In genomic region chr1:159005676-159006075, GRCh38 we compare ENCODE assay signal across 9 cellular contexts. TPM values are rescaled to one million over a fixed set of nuclear protein-coding genes. Genes with fewer than 3 reads are reported as not detected.
DNase-seq lines count a peak whose midpoint lies in the region; ATAC-seq and TF ChIP-seq lines count a peak whose summit lies in the region.
"Had no signal": no experiment of that assay in that cellular context is flagged by ENCODE, and none has a peak within 500 bp of the region (broad histone marks: within the 10 kb centered on the region; RNA-seq: fewer than 3 reads in every experiment).

No MANE protein-coding gene starts in this region.

- H3K4me3 ChIP-seq in SJCRH30 (peak overlapping the region; percentile 37), parathyroid adenoma (ENCODE audit: low read depth, low read length) (no peak overlapping the region)

- no peak for TF ChIP-seq CTCF in parathyroid adenoma (IDR thresholded peaks at IDR 0.05)

- no peak for ATAC-seq in GM21825 (IDR thresholded peaks at IDR 0.05; ENCODE audit: unreplicated experiment)

- peak; percentile 20 to 51 for DNase-seq in SJCRH30
- peak; percentile 22 for DNase-seq in germinal center (ENCODE audit: low spot score)
- DNase-seq in NCI-H2227 treated with DMSO at 0.1 percent for 48 hours (lab: John Stamatoyannopoulos, UW), result no peak
- no peak for DNase-seq in NOMO-1 treated with DMSO at 0.1 percent for 48 hours (lab: John Stamatoyannopoulos, UW; ENCODE audit: unreplicated experiment)
- no peak for DNase-seq in stimulated activated CD4-positive, alpha-beta T cell treated with anti-CD3 and anti-CD28 coated beads, Interleukin-4, amount 100 ng/mL, for 4 hours
- DNase-seq: activated T-cell treated with anti-CD3 and anti-CD28 coated beads for 4 hours had no signal

- H3K27me3 ChIP-seq in SJCRH30, result no peaks in the 10 kb centered on the region
- H3K27me3 ChIP-seq in parathyroid adenoma (ENCODE audit: control insufficient read depth, insufficient read depth, low read length), result no peaks in the 10 kb centered on the region

- H3K27ac ChIP-seq in SJCRH30 (peak overlapping the region; percentile 42), parathyroid adenoma (peak overlapping the region; percentile 39)

- peak overlapping the region; percentile 41; the same call in 1 of the 2 replicates for H3K9ac ChIP-seq in ES-I3 (ENCODE audit: low read depth, low read length)
- no peak overlapping the region for H3K9ac ChIP-seq in parathyroid adenoma

- H3K79me2 ChIP-seq in parathyroid adenoma, result no peaks in the 10 kb centered on the region

- no peaks in the 10 kb centered on the region for H3K36me3 ChIP-seq in ES-I3 (ENCODE audit: insufficient read depth, low read length)
- H3K36me3 ChIP-seq in SJCRH30, result no peaks in the 10 kb centered on the region
- no peaks in the 10 kb centered on the region for H3K36me3 ChIP-seq in parathyroid adenoma (ENCODE audit: control insufficient read depth, insufficient read depth, low read length)

- H2AFZ ChIP-seq in parathyroid adenoma, result no peak overlapping the region

- H3K9me3 ChIP-seq in ES-I3 (ENCODE audit: control insufficient read depth, insufficient read depth, low read length), result no peaks in the 10 kb centered on the region
- H3K9me3 ChIP-seq in SJCRH30 (replicated peaks), result no peaks in the 10 kb centered on the region
- H3K9me3 ChIP-seq in parathyroid adenoma (ENCODE audit: control insufficient read depth, low read length), result no peaks in the 10 kb centered on the region

- no peak overlapping the region for H3K4me2 ChIP-seq in parathyroid adenoma (ENCODE audit: low read length)

- H3K4me1 ChIP-seq in ES-I3 (ENCODE audit: insufficient read depth, low read length) (peaks cover 37% of the 10 kb centered on the region), SJCRH30 (peaks cover 31% of the 10 kb centered on the region), parathyroid adenoma (no peaks in the 10 kb centered on the region)

RNA-seq across cellular contexts. Expression of gene IFI16, which starts 4.0 kb away (rescaled TPM):
- 55.5 and 63.8 TPM in 2 replicates for total RNA-seq in SJCRH30 (2014; rRNA removed; shearing (Covaris generic))

Comparison
In these comparisons a context has a peak if more than half of its experiments do, and no peak if none do; other contexts are left out.
1. DNase-seq: peak in SJCRH30 (2 of 2) and germinal center (single experiment); none in NCI-H2227 treated with DMSO at 0.1 percent for 48 hours (single experiment), NOMO-1 treated with DMSO at 0.1 percent for 48 hours (single experiment) and stimulated activated CD4-positive, alpha-beta T cell treated with anti-CD3 and anti-CD28 coated beads, Interleukin-4, amount 100 ng/mL, for 4 hours (0 of 2).